In the genomic region with DNA sequence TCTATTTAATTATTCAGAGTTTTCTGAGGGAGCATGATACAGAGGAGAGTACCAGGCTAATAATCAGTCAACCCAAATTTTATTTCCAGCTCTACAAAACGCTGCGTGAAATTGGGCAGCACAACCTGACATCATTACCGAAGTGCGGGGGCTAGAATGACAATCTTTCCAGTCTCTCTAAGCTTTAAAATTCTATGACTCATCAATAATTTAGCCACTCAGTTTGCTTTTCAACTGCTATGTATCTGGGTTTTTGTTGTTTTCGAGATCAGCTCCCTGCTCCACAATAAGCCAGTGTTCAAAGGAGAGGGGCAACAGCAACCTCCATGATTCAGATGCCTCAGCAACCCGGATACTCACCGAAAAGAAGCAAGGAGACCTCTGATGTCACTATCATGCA, we compare ENCODE assay signal across 1 cellular context.
A peak's percentile ranks its signal among the peaks of the same experiment; 100 is the strongest.
TF ChIP-seq lines count a peak whose summit lies in the region.

No MANE protein-coding gene starts in this region.

TF ChIP-seq in IMR-90, 13 proteins besides CTCF, POLR2A, EP300 and RAD21 (continued from another document):
- TF ChIP-seq RCOR1 (IDR thresholded peaks at IDR 0.05; ENCODE audit: insufficient replicate concordance, low read length) (no peak), MAFK (IDR thresholded peaks at IDR 0.05; ENCODE audit: low read depth, low read length) (peak; percentile 47)
- TF ChIP-seq, protein P1, sequence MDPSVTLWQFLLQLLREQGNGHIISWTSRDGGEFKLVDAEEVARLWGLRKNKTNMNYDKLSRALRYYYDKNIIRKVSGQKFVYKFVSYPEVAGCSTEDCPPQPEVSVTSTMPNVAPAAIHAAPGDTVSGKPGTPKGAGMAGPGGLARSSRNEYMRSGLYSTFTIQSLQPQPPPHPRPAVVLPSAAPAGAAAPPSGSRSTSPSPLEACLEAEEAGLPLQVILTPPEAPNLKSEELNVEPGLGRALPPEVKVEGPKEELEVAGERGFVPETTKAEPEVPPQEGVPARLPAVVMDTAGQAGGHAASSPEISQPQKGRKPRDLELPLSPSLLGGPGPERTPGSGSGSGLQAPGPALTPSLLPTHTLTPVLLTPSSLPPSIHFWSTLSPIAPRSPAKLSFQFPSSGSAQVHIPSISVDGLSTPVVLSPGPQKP (IDR thresholded peaks at IDR 0.05; ENCODE audit: borderline replicate concordance, low read depth, low read length) = no peak
